Comparison of ENCODE assay signal across 8 cellular contexts in the genomic region with DNA sequence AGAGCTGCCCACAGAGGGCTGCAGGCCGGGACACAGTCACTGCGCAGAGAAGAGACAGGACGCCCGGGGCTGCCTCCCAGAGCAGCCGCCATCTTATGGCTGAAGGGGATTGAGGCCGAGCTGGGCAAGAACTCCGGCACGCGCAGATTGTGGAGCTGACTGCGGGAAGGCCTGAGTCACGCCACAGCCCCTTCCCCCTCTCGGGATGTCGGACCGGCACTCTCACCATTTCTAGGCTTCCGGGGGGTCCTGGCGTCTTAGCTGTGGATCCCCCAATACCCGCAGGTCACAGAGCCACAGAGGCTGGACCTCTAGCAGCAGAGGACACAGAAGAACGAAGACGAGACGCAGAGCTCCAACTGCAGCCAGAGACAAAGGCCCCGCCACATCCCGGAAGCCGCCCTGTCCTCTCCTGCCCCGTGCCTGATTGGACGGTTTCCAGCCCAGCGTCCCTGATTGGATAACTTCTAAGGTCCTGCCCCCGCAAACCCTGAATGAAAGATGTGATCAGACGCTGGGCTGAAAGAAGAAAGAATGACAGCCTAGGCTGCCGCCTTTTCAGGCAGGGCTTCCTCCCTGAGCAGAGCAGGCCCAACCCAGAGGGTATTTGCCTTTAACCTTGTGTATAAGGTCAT. TPM values are rescaled to one million over a fixed set of nuclear protein-coding genes. Genes with fewer than 3 reads are reported as not detected.
DNase-seq lines count a peak whose midpoint lies in the region; ATAC-seq and TF ChIP-seq lines count a peak whose summit lies in the region.

TSS of gene ZNF43 (minus strand) at position 373 of the 635 bp plus-strand sequence. CDS start at position 229, 144 bp downstream.

- no peaks in the 10 kb centered on the region for H3K9me3 ChIP-seq in CD4-positive, alpha-beta T cell (ENCODE audit: control insufficient read depth, low read length)
- H3K9me3 ChIP-seq in stomach: peaks cover 0 to 26% (median 0%) of the 10 kb centered on the region in 4 donors

- H3K4me1 ChIP-seq in foreskin keratinocyte: no peaks in the 10 kb centered on the region
- H3K4me1 ChIP-seq in stomach: peaks cover 4 to 18% (median 12%) of the 10 kb centered on the region in 4 donors

- intact Hi-C loops in CD4-positive, alpha-beta T cell (cut with DNase I, micrococcal nuclease): loop anchor here (1.0 to 10.0 kb wide), 8 partner anchors 16 to 1801 kb away; partner anchors contain the start of genes ZNF100 (in 1 of the 2), ZNF429 (in 1 of the 2), ZNF486 (in 1 of the 2) and ZNF626 (in 1 of the 2)
- intact Hi-C loops in stomach (cut with DNase I; ENCODE audit: low total_unique reads): no loop called here

- peak within 1 kb of the TSS; percentile 82 for H3K27ac ChIP-seq in CD4-positive, alpha-beta T cell (ENCODE audit: low read depth, low read length)
- peak within 1 kb of the TSS; percentile 62 for H3K27ac ChIP-seq in foreskin keratinocyte
- peak within 1 kb of the TSS; percentile 85 to 93 (median 89) for H3K27ac ChIP-seq in stomach

- H3K4me3 ChIP-seq in stomach: peak within 1 kb of the TSS; percentile 60 to 79 (median 75)

- H3K4me3 Mint-ChIP-seq in CD4-positive, alpha-beta T cell: peak within 1 kb of the TSS; percentile 97
- peak within 1 kb of the TSS; percentile 99 for H3K4me3 Mint-ChIP-seq in neural crest cell

- no peak for TF ChIP-seq EP300 in stomach (IDR thresholded peaks at IDR 0.05)

- WGBS in stomach, 5 donors: 0 to 1% (median 0%) methylated on average over 20 to 29 of the region's 29 CpGs

- H3K36me3 ChIP-seq in stomach: peaks cover 2 to 22% (median 16%) of the 10 kb centered on the region in 4 donors

- peaks cover 33% of the 10 kb centered on the region for H3K4me1 Mint-ChIP-seq in CD4-positive, alpha-beta T cell (ENCODE audit: low read depth)
- H3K4me1 Mint-ChIP-seq in neural crest cell: peaks cover 19% of the 10 kb centered on the region

- no peaks in the 10 kb centered on the region for H3K9me3 Mint-ChIP-seq in CD4-positive, alpha-beta T cell
- H3K9me3 Mint-ChIP-seq in neural crest cell: peaks cover 10% of the 10 kb centered on the region

- CTCF ChIA-PET in CD4-positive, alpha-beta T cell (lab: Charles Lee): interaction anchor here (1.2 kb wide), 1 partner anchor 28 kb away, joined by 3 read pairs; no protein-coding TSS in a partner anchor

- no peaks in the 10 kb centered on the region for H3K27me3 ChIP-seq in CD4-positive, alpha-beta T cell (ENCODE audit: control insufficient read depth, insufficient read depth, low read length)
- H3K27me3 ChIP-seq in foreskin keratinocyte (no peaks in the 10 kb centered on the region), stomach (no peaks in the 10 kb centered on the region)

- peak within 1 kb of the TSS; percentile 94 for H3K27ac Mint-ChIP-seq in CD4-positive, alpha-beta T cell
- H3K27ac Mint-ChIP-seq in neural crest cell (ENCODE audit: unreplicated experiment): peak within 1 kb of the TSS; percentile 100

- TF ChIP-seq POLR2A in Raji (IDR thresholded peaks at IDR 0.05; ENCODE audit: insufficient read depth, low read depth, low read length) (peak; percentile 89), stomach (IDR thresholded peaks at IDR 0.05) (peak in 2 of 4 donors; percentile 36 to 48)

- peaks cover 47% of the 10 kb centered on the region for H3K36me3 Mint-ChIP-seq in CD4-positive, alpha-beta T cell (ENCODE audit: low read depth)
- H3K36me3 Mint-ChIP-seq in neural crest cell (ENCODE audit: low read depth): peaks cover 66% of the 10 kb centered on the region

- peak; percentile 87 to 94 (median 90) for DNase-seq in CD4-positive, alpha-beta T cell
- DNase-seq in HT1080 (ENCODE audit: low read depth) (peak; percentile 67), foreskin keratinocyte (peak; percentile 84 to 91), neural crest cell (ENCODE audit: low read depth, low spot score) (peak; percentile 83), stomach (peak; percentile 96)
- peak; percentile 92 for DNase-seq in activated naive CD4-positive, alpha-beta T cell treated with Interleukin-2 at 50 U/mL for 16 hours

- no peak for TF ChIP-seq CTCF in CD4-positive, alpha-beta T cell (IDR thresholded peaks at IDR 0.05)
- TF ChIP-seq CTCF in foreskin keratinocyte (conservative IDR thresholded peaks at IDR 0.05) (no peak), neural crest cell (conservative IDR thresholded peaks at IDR 0.05) (no peak), stomach (IDR thresholded peaks at IDR 0.05) (no peak)

- no peaks in the 10 kb centered on the region for H3K27me3 Mint-ChIP-seq in CD4-positive, alpha-beta T cell
- peaks cover 20% of the 10 kb centered on the region for H3K27me3 Mint-ChIP-seq in neural crest cell (ENCODE audit: low read depth)

- POLR2A ChIA-PET in CD4-positive, alpha-beta T cell (lab: Charles Lee): interaction anchor here (0.8 to 3.8 kb wide), 31 partner anchors 8 to 1923 kb away, joined by 3 to 109 read pairs (median 7); partner anchors contain the start of genes ZNF100, ZNF257, ZNF429 and ZNF430

- peak; percentile 98 for ATAC-seq in CD4-positive, alpha-beta T cell (ENCODE audit: poor library complexity)
- ATAC-seq in GM19455 (IDR thresholded peaks at IDR 0.05; ENCODE audit: unreplicated experiment) (peak; percentile 97), foreskin keratinocyte (peak; percentile 98)

RNA-seq across cellular contexts. Expression of gene ZNF43, which starts in this region (rescaled TPM):
- 10 to 100 TPM; 26.1 to 30.2 TPM for total RNA-seq in CD4-positive, alpha-beta T cell
- total RNA-seq in HT1080 (2014; rRNA removed; shearing (Covaris generic)): 3.0 and 3.3 TPM in 2 replicates
- 0.72 and 0.77 TPM in 2 replicates for polyA plus RNA-seq in HT1080 (2015; cell fraction: cytosol; rRNA removed)
- 2.3 and 2.4 TPM in 2 replicates for polyA plus RNA-seq in HT1080 (2015; cell fraction: nucleus; rRNA removed)
- total RNA-seq in foreskin keratinocyte (6.2 and 6.7 TPM in 2 replicates), neural crest cell (80.3 and 85.9 TPM in 2 replicates), stomach (10 to 100 TPM in 3 of 5 donors, 1 to 10 TPM in 2; 4.0 to 31.9 (median 15.1) TPM)
- polyA plus RNA-seq in foreskin keratinocyte (1.5 and 1.9 TPM in 2 replicates), stomach (1 to 10 TPM; 2.2 to 4.6 (median 3.8) TPM)

Comparison
In these comparisons a context has a peak if more than half of its experiments do, and no peak if none do; other contexts are left out.
1. Peak in every context shown above with its lines: DNase-seq, ATAC-seq, H3K4me3 ChIP-seq and H3K27ac ChIP-seq.